ENCODE assay signal across 1 cellular context in the genomic region with DNA sequence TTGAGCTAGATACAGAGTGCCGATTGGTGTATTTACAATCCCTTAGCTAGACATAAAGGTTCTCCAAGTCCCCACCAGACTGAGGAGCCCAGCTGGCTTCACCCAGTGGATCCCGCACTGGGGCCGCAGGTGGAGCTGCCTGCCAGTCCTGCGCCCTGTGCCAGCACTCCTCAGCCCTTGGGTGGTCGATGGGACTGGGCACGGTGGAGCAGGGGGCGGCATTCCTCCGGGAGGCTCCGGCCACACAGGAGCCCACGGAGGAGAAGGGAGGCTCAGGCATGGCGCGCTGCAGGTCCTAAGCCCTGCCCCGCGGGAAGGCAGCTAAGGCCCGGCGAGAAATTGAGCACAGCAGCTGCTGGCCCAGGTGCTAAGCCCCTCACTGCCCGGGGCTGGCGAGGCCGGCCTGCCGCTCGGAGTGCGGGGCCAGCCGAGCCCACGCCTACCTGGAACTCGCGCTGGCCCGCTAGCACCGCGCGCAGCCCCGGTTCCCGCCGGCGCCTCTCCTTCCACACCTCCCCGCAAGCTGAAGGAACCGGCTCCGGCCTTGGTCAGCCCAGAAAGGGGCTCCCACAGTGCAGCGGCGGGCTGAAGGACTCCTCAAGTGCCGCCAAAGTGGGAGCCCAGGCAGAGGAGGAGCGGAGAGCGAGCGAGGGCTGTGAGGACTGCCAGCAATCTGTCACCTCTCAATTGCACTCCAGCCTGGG. TPM values are rescaled to one million over a fixed set of nuclear protein-coding genes. Genes with fewer than 3 reads are reported as not detected.
"Had no signal": no experiment of that assay in that cellular context is flagged by ENCODE, and none has a peak within 500 bp of the region (broad histone marks: within the 10 kb centered on the region; RNA-seq: fewer than 3 reads in every experiment).

No MANE protein-coding gene starts in this region.

RNA-seq across cellular contexts. Expression of a gene that starts 54.9 kb away (rescaled TPM):
- polyA plus RNA-seq: immature natural killer cell had no signal
